In genomic region chr17:63523256-63523869, GRCh38 we compare ENCODE assay signal across 12 cellular contexts. TPM values are rescaled to one million over a fixed set of nuclear protein-coding genes. Genes with fewer than 3 reads are reported as not detected.
DNase-seq lines count a peak whose midpoint lies in the region; TF ChIP-seq lines count a peak whose summit lies in the region.
"Had no signal": no experiment of that assay in that cellular context is flagged by ENCODE, and none has a peak within 500 bp of the region (broad histone marks: within the 10 kb centered on the region; RNA-seq: fewer than 3 reads in every experiment).

Gene KCNH6 (plus strand): TSS chr17:63523358. CDS start chr17:63523414, 56 bp downstream.

- H3K27me3 Mint-ChIP-seq in brain: peaks cover 72% of the 10 kb centered on the region

- H3K27ac ChIP-seq in left ventricle myocardium inferior (replicated peaks) (no peak within 1 kb of the TSS), right atrium auricular region (no peak within 1 kb of the TSS), urinary bladder (ENCODE audit: low read depth) (no peak within 1 kb of the TSS)
- H3K27ac ChIP-seq: thyroid gland had no signal

- peaks cover 0 to 8% (median 0%) of the 10 kb centered on the region in 5 experiments for H3K9me3 Mint-ChIP-seq in brain
- H3K9me3 Mint-ChIP-seq: CD8-positive, alpha-beta T cell had no signal

- H3K36me3 Mint-ChIP-seq in brain: no peaks in the 10 kb centered on the region
- H3K36me3 Mint-ChIP-seq: CD8-positive, alpha-beta T cell had no signal

- TF ChIP-seq CTCF in left ventricle myocardium inferior (IDR thresholded peaks at IDR 0.05; ENCODE audit: borderline replicate concordance): no peak
- no peak for TF ChIP-seq CTCF in right atrium auricular region (IDR thresholded peaks at IDR 0.05)
- TF ChIP-seq CTCF in brain (conservative IDR thresholded peaks at IDR 0.05): no peak

- intact Hi-C loops in left ventricle myocardium inferior (cut with micrococcal nuclease): no loop called here

- peaks cover 6% of the 10 kb centered on the region for H3K4me1 ChIP-seq in left ventricle myocardium inferior
- no peaks in the 10 kb centered on the region for H3K4me1 ChIP-seq in right atrium auricular region
- no peaks in the 10 kb centered on the region for H3K4me1 ChIP-seq in urinary bladder (ENCODE audit: insufficient read depth)

- WGBS in urinary bladder: 7% methylated on average over 38 of the region's 38 CpGs

- peak within 1 kb of the TSS in 1 of 5 experiments; percentile 56 for H3K27ac Mint-ChIP-seq in brain
- H3K27ac Mint-ChIP-seq: CD8-positive, alpha-beta T cell had no signal

- H3K4me3 Mint-ChIP-seq in brain: peak within 1 kb of the TSS; percentile 3 to 78 (median 70)
- H3K4me3 Mint-ChIP-seq: CD8-positive, alpha-beta T cell had no signal

- peaks cover 8% of the 10 kb centered on the region for H3K4me1 Mint-ChIP-seq in brain

- no peak for DNase-seq in left ventricle myocardium inferior
- DNase-seq in right atrium auricular region (ENCODE audit: low spot score): no peak
- DNase-seq in left kidney (ENCODE audit: low read depth, low spot score): peak; percentile 39
- no peak for DNase-seq in GF-D8 (lab: John Stamatoyannopoulos, UW)
- no peak for DNase-seq in activated CD4-positive, CD25-positive, alpha-beta regulatory T cell treated with anti-CD3 and anti-CD28 coated beads, Interleukin-2, amount 50 U/mL, for 72 hours
- DNase-seq in hypothalamus (lab: John Stamatoyannopoulos, UW): no peak

- H3K9me3 ChIP-seq in left ventricle myocardium inferior (replicated peaks) (no peaks in the 10 kb centered on the region), right atrium auricular region (no peaks in the 10 kb centered on the region)
- H3K9me3 ChIP-seq: thyroid gland had no signal

- peaks cover 47% of the 10 kb centered on the region for H3K27me3 ChIP-seq in left ventricle myocardium inferior (ENCODE audit: low read depth)
- no peaks in the 10 kb centered on the region for H3K27me3 ChIP-seq in right atrium auricular region
- H3K27me3 ChIP-seq: thyroid gland had no signal

- H3K4me3 ChIP-seq in left ventricle myocardium inferior (peak within 1 kb of the TSS; percentile 50), right atrium auricular region (peak within 1 kb of the TSS in 1 of 2 donors; percentile 30), urinary bladder (ENCODE audit: low read depth, low read length) (peak within 1 kb of the TSS; percentile 9)
- H3K4me3 ChIP-seq: lung, thyroid gland had no signal

- no peaks in the 10 kb centered on the region for H3K36me3 ChIP-seq in left ventricle myocardium inferior
- H3K36me3 ChIP-seq in right atrium auricular region: no peaks in the 10 kb centered on the region
- no peaks in the 10 kb centered on the region for H3K36me3 ChIP-seq in urinary bladder (ENCODE audit: insufficient read depth)
- H3K36me3 ChIP-seq: thyroid gland had no signal

RNA-seq across cellular contexts. Expression of gene KCNH6, which starts in this region (rescaled TPM):
- total RNA-seq in left ventricle myocardium inferior: not detected
- not detected for total RNA-seq in right atrium auricular region
- 19.4 TPM for polyA plus RNA-seq in brain (ENCODE audit: insufficient read depth, low read depth, low replicate concordance)
- total RNA-seq in urinary bladder: not detected
- not detected for polyA plus RNA-seq in urinary bladder
- total RNA-seq: CD8-positive, alpha-beta T cell; NCI-H460 had no signal

Comparison
In these comparisons a context has a peak if more than half of its experiments do, and no peak if none do; other contexts are left out.
1. RNA of gene KCNH6 (polyA plus RNA-seq): 19.4 TPM in brain (single experiment); not detected in urinary bladder (single experiment); every median in the first group is over 10 times any median in the second.